ENCODE assay signal across 11 cellular contexts in the genomic region with DNA sequence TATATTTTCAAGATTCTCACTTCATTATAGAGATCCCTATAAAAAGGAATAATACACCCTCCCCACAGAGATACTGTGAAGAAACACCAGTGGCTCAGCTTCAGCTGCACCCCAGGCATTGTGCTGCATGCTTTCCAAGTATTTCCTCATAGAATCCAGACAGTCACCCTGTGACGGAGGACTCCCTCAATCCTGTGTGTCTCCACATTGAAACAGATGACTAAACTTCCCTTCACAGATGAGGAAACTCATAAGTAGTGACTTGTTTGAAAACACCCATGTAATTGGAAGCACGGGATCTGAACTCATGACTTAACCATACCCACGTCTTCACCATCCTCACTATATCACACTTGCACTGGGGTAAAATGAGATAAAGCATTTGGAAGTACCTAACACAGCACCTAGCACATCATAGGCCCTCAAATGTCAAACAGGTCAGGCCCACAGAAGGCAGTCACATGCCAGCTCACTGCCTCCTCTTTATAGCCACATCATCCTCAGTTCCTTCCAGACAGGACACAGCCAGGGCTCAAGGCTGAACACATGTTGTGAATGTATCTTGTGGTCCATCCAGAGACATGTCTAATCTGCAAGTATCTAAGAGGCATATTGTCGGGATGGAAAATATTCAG. TPM values are rescaled to one million over a fixed set of nuclear protein-coding genes. Genes with fewer than 3 reads are reported as not detected.
DNase-seq lines count a peak whose midpoint lies in the region; ATAC-seq, FAIRE-seq and TF ChIP-seq lines count a peak whose summit lies in the region.
"Had no signal": no experiment of that assay in that cellular context is flagged by ENCODE, and none has a peak within 500 bp of the region (broad histone marks: within the 10 kb centered on the region; RNA-seq: fewer than 3 reads in every experiment).

No MANE protein-coding gene starts in this region.

- no peak overlapping the region for H3K4me3 ChIP-seq in AG04450 (ENCODE audit: low read depth, low read length)

- H3K27ac ChIP-seq in AG04450 (ENCODE audit: low read depth, low read length), result peak overlapping the region; percentile 61
- H3K27ac ChIP-seq: KMS-11 had no signal

- no peak for TF ChIP-seq CTCF in AG04450 (IDR thresholded peaks at IDR 0.05; ENCODE audit: low read depth, low read length)
- TF ChIP-seq CTCF in neural crest cell (conservative IDR thresholded peaks at IDR 0.05), result no peak

- CTCF ChIA-PET in AG04450 (lab: Charles Lee), result interaction anchor here (0.5 to 3.3 kb wide), 56 partner anchors 10 to 481 kb away, joined by 3 to 46 read pairs (median 6); a partner anchor contains a TSS

- H3K9me3 ChIP-seq in AG04450 (ENCODE audit: control insufficient read depth, insufficient read depth, low read length), result no peaks in the 10 kb centered on the region

- H3K36me3 Mint-ChIP-seq in neural crest cell (ENCODE audit: low read depth), result peaks cover 12% of the 10 kb centered on the region
- H3K36me3 Mint-ChIP-seq in activated T-helper 2 cell treated with anti-CD3 and anti-CD28 coated beads, Interferon-gamma antibody, Interleukin-2, Interleukin-4, amounts not matched to agents 10 μg/mL and 5 μg/mL and 100 μg/mL, durations not matched to agents 14 hours and 24 hours and 36 hours (ENCODE audit: low read depth), result peaks cover 11% of the 10 kb centered on the region

- peak; percentile 46 for DNase-seq in AG04450 (ENCODE audit: low read depth, low spot score)
- peak; percentile 63 for DNase-seq in MV-4-11 (lab: John Stamatoyannopoulos, UW)
- DNase-seq in neural crest cell (ENCODE audit: low read depth, low spot score), result no peak
- no peak for DNase-seq in effector CD8-positive, alpha-beta T cell (lab: John Stamatoyannopoulos, UW)
- no peak for DNase-seq in activated CD4-positive, CD25-positive, alpha-beta regulatory T cell (lab: John Stamatoyannopoulos, UW)
- no peak for DNase-seq in activated T-helper 2 cell treated with anti-CD3 and anti-CD28 coated beads, Interferon-gamma antibody, Interleukin-2, Interleukin-4, amounts not matched to agents 10 μg/mL and 5 μg/mL and 100 μg/mL, durations not matched to agents 14 hours and 24 hours and 36 hours (ENCODE audit: low spot score)
- DNase-seq in GM12892 (ENCODE audit: insufficient read length), result no peak

- H3K4me1 Mint-ChIP-seq in neural crest cell, result peaks cover 8% of the 10 kb centered on the region
- H3K4me1 Mint-ChIP-seq in activated T-helper 2 cell treated with anti-CD3 and anti-CD28 coated beads, Interferon-gamma antibody, Interleukin-2, Interleukin-4, amounts not matched to agents 10 μg/mL and 5 μg/mL and 100 μg/mL, durations not matched to agents 14 hours and 24 hours and 36 hours (ENCODE audit: low read depth), result peaks cover 11% of the 10 kb centered on the region

- POLR2A ChIA-PET in AG04450 (lab: Yijun Ruan, JAX), result interaction anchor here (1.1 to 1.3 kb wide), 2 partner anchors 10 to 145 kb away, joined by 5 to 10 read pairs; a partner anchor contains a TSS

- ATAC-seq in esophagus mucosa, result peak; percentile 86

- no peak for TF ChIP-seq POLR2A in GM12892 (IDR thresholded peaks at IDR 0.05; ENCODE audit: low read depth, low read length)

- no peaks in the 10 kb centered on the region for H3K9me3 Mint-ChIP-seq in neural crest cell
- no peaks in the 10 kb centered on the region for H3K9me3 Mint-ChIP-seq in activated T-helper 2 cell treated with anti-CD3 and anti-CD28 coated beads, Interferon-gamma antibody, Interleukin-2, Interleukin-4, amounts not matched to agents 10 μg/mL and 5 μg/mL and 100 μg/mL, durations not matched to agents 14 hours and 24 hours and 36 hours
- H3K9me3 Mint-ChIP-seq: CD4-positive, CD25-positive, alpha-beta regulatory T cell had no signal

- peak overlapping the region; percentile 47 for H3K27ac Mint-ChIP-seq in neural crest cell (ENCODE audit: unreplicated experiment)
- no peak overlapping the region for H3K27ac Mint-ChIP-seq in activated T-helper 2 cell treated with anti-CD3 and anti-CD28 coated beads, Interferon-gamma antibody, Interleukin-2, Interleukin-4, amounts not matched to agents 10 μg/mL and 5 μg/mL and 100 μg/mL, durations not matched to agents 14 hours and 24 hours and 36 hours

- no peak overlapping the region for H3K4me3 Mint-ChIP-seq in neural crest cell
- no peak overlapping the region for H3K4me3 Mint-ChIP-seq in activated T-helper 2 cell treated with anti-CD3 and anti-CD28 coated beads, Interferon-gamma antibody, Interleukin-2, Interleukin-4, amounts not matched to agents 10 μg/mL and 5 μg/mL and 100 μg/mL, durations not matched to agents 14 hours and 24 hours and 36 hours (ENCODE audit: low read depth)
- H3K4me3 Mint-ChIP-seq: CD4-positive, CD25-positive, alpha-beta regulatory T cell had no signal

- H3K27me3 ChIP-seq in AG04450 (ENCODE audit: control insufficient read depth, insufficient read depth, low read length), result no peaks in the 10 kb centered on the region

- no peaks in the 10 kb centered on the region for H3K27me3 Mint-ChIP-seq in neural crest cell (ENCODE audit: low read depth)
- peaks cover 2% of the 10 kb centered on the region for H3K27me3 Mint-ChIP-seq in activated T-helper 2 cell treated with anti-CD3 and anti-CD28 coated beads, Interferon-gamma antibody, Interleukin-2, Interleukin-4, amounts not matched to agents 10 μg/mL and 5 μg/mL and 100 μg/mL, durations not matched to agents 14 hours and 24 hours and 36 hours (ENCODE audit: low read depth)
- H3K27me3 Mint-ChIP-seq: CD4-positive, CD25-positive, alpha-beta regulatory T cell had no signal

- no peak for FAIRE-seq in GM12892 (lab: Jason Lieb, UNC)
- FAIRE-seq: endometrium had no signal

- intact Hi-C loops in activated T-helper 2 cell treated with anti-CD3 and anti-CD28 coated beads, Interferon-gamma antibody, Interleukin-2, Interleukin-4, amounts not matched to agents 10 μg/mL and 5 μg/mL and 100 μg/mL, durations not matched to agents 14 hours and 24 hours and 36 hours (cut with micrococcal nuclease), result loop anchor here (5.0 kb wide), 1 partner anchor 359 kb away; a partner anchor contains a TSS

RNA-seq across cellular contexts. Expression of a gene that starts 55.2 kb away (rescaled TPM):
- polyA plus RNA-seq in AG04450 (2011; rRNA removed), result 14.1 and 19.4 TPM in 2 replicates
- polyA minus RNA-seq in AG04450 (2011; rRNA and poly(A)+ RNA removed), result 40.5 and 61.6 TPM in 2 replicates
- total RNA-seq in esophagus mucosa (4.0 TPM), neural crest cell (47.7 and 48.7 TPM in 2 replicates)
- 1.3 and 2.4 TPM in 2 replicates for total RNA-seq in activated T-helper 2 cell treated with anti-CD3 and anti-CD28 coated beads, Interferon-gamma antibody, Interleukin-2, Interleukin-4, amounts not matched to agents 10 μg/mL and 5 μg/mL and 100 μg/mL, durations not matched to agents 14 hours and 24 hours and 36 hours
- polyA plus RNA-seq in GM12892 (2012; ENCODE audit: missing spikeins), result 0.25 TPM
- total RNA-seq: CD4-positive, CD25-positive, alpha-beta regulatory T cell had no signal
- polyA plus RNA-seq: CD4-positive, CD25-positive, alpha-beta regulatory T cell had no signal

Comparison
In these comparisons a context has a peak if more than half of its experiments do, and no peak if none do; other contexts are left out.
1. DNase-seq: peak in AG04450 (single experiment) and MV-4-11 (single experiment); none in neural crest cell (single experiment), effector CD8-positive, alpha-beta T cell (single experiment), activated CD4-positive, CD25-positive, alpha-beta regulatory T cell (0 of 4), activated T-helper 2 cell treated with anti-CD3 and anti-CD28 coated beads, Interferon-gamma antibody, Interleukin-2, Interleukin-4, amounts not matched to agents 10 μg/mL and 5 μg/mL and 100 μg/mL, durations not matched to agents 14 hours and 24 hours and 36 hours (single experiment) and GM12892 (single experiment).